Comparison of ENCODE assay signal across 9 cellular contexts in genomic region chr1:153260980-153261792, GRCh38. TPM values are rescaled to one million over a fixed set of nuclear protein-coding genes. Genes with fewer than 3 reads are reported as not detected.
DNase-seq lines count a peak whose midpoint lies in the region; ATAC-seq, FAIRE-seq and TF ChIP-seq lines count a peak whose summit lies in the region.
"Had no signal": no experiment of that assay in that cellular context is flagged by ENCODE, and none has a peak within 500 bp of the region (broad histone marks: within the 10 kb centered on the region; RNA-seq: fewer than 3 reads in every experiment).

No MANE protein-coding gene starts in this region.

- H3K27me3 ChIP-seq in SK-N-SH (ENCODE audit: insufficient read depth): peaks cover 55% of the 10 kb centered on the region
- peaks cover 31% of the 10 kb centered on the region for H3K27me3 ChIP-seq in bronchial epithelial cell (ENCODE audit: control insufficient read depth, insufficient read depth, low read length)
- H3K27me3 ChIP-seq in lung (ENCODE audit: control insufficient read depth, insufficient read depth): no peaks in the 10 kb centered on the region
- peaks cover 33% of the 10 kb centered on the region for H3K27me3 ChIP-seq in thymus (ENCODE audit: control insufficient read depth, insufficient read depth)

- H2AFZ ChIP-seq in SK-N-SH (ENCODE audit: low read depth): 0 out of 2 replicates have a peak overlapping the region, but pooled peaks have one; percentile 11

- CTCF ChIA-PET in SK-N-SH (lab: Yijun Ruan, JAX): no interaction called here

- H3K4me1 ChIP-seq in SK-N-SH (ENCODE audit: control insufficient read depth in 1 of 2, insufficient read depth in 2 of 2, low read depth in 1 of 2, low read length in 1 of 2): no peaks in the 10 kb centered on the region; a peak in 1 of 4 replicates
- peaks cover 0 to 5% of the 10 kb centered on the region in 2 donors for H3K4me1 ChIP-seq in lung (ENCODE audit: control insufficient read depth in 2 of 2, insufficient read depth in 2 of 2, low read length in 2 of 2)
- peaks cover 3% of the 10 kb centered on the region for H3K4me1 ChIP-seq in thymus (ENCODE audit: control insufficient read depth, insufficient read depth, low read length)

- H3K9ac ChIP-seq in SK-N-SH: no peak overlapping the region

- H3K9me2 ChIP-seq in SK-N-SH: no peaks in the 10 kb centered on the region

- 19% methylated on average over 21 of the region's 105 CpGs for WGBS in SK-N-SH (ENCODE audit: low lambda C conversion rate)
- 3 to 8% methylated on average over 68 to 105 of the region's 105 CpGs for WGBS in lung, 2 donors
- WGBS in thymus: 3% methylated on average over 105 of the region's 105 CpGs

- H3K27ac ChIP-seq in SK-N-SH (ENCODE audit: low read depth in 2 of 2, low read length in 1 of 2) (no peak overlapping the region), lung (ENCODE audit: low read depth in 1 of 2, low read length in 1 of 2) (no peak overlapping the region), thymus (ENCODE audit: low read depth) (no peak overlapping the region)

- peak; percentile 53 for ATAC-seq in lung (ENCODE audit: insufficient read depth, low FRiP score)
- no peak for ATAC-seq in GM21619 (IDR thresholded peaks at IDR 0.05; ENCODE audit: unreplicated experiment)
- no peak for ATAC-seq in HG03039 (IDR thresholded peaks at IDR 0.05; ENCODE audit: unreplicated experiment)

- H3K4me2 ChIP-seq in SK-N-SH: peak overlapping the region; percentile 80

- no peak for TF ChIP-seq CTCF in SK-N-SH (IDR thresholded peaks at IDR 0.05)
- TF ChIP-seq CTCF in bronchial epithelial cell (IDR thresholded peaks at IDR 0.05; ENCODE audit: insufficient read depth, low read length, severe bottlenecking): no peak
- TF ChIP-seq CTCF in lung (IDR thresholded peaks at IDR 0.05; ENCODE audit: control extremely low read depth, extremely low read depth): no peak

- POLR2A ChIA-PET in SK-N-SH (lab: Yijun Ruan, JAX): no interaction called here

- no peaks in the 10 kb centered on the region for H3K9me3 ChIP-seq in SK-N-SH
- H3K9me3 ChIP-seq in lung (ENCODE audit: control insufficient read depth in 2 of 2, insufficient read depth in 1 of 2, low read length in 1 of 2): no peaks in the 10 kb centered on the region
- no peaks in the 10 kb centered on the region for H3K9me3 ChIP-seq in thymus (ENCODE audit: control insufficient read depth)

- H3K4me3 ChIP-seq in GM08714 (ENCODE audit: low read length) (peak overlapping the region; percentile 71; the same call in 1 of the 2 replicates), SK-N-SH (ENCODE audit: low read depth in 2 of 2, low read length in 1 of 2) (peak overlapping the region; percentile 34 to 56), bronchial epithelial cell (ENCODE audit: low read depth, low read length) (peak overlapping the region; percentile 12), lung (peak overlapping the region; percentile 16), thymus (ENCODE audit: low read length) (peak overlapping the region; percentile 31)

- TF ChIP-seq RAD21 in SK-N-SH (IDR thresholded peaks at IDR 0.05; ENCODE audit: low read length): no peak

- no peak for FAIRE-seq in bronchial epithelial cell (lab: Jason Lieb, UNC)

- H3K36me3 ChIP-seq in SK-N-SH (replicated peaks in 1 of 2; ENCODE audit: control insufficient read depth in 1 of 2, insufficient read depth in 2 of 2, low read length in 1 of 2): no peaks in the 10 kb centered on the region
- no peaks in the 10 kb centered on the region for H3K36me3 ChIP-seq in bronchial epithelial cell (ENCODE audit: control insufficient read depth, insufficient read depth, low read length)
- H3K36me3 ChIP-seq in lung (ENCODE audit: control insufficient read depth in 2 of 2, insufficient read depth in 2 of 2, low read length in 2 of 2): no peaks in the 10 kb centered on the region
- H3K36me3 ChIP-seq in thymus (ENCODE audit: control insufficient read depth, insufficient read depth): no peaks in the 10 kb centered on the region

- no peaks in the 10 kb centered on the region for H4K20me1 ChIP-seq in SK-N-SH (ENCODE audit: insufficient read depth)

- no peak for TF ChIP-seq EP300 in SK-N-SH (IDR thresholded peaks at IDR 0.05; ENCODE audit: borderline replicate concordance in 1 of 2, low read depth in 1 of 2, low read length in 1 of 2)

- H3K79me2 ChIP-seq in SK-N-SH (ENCODE audit: insufficient read depth): no peaks in the 10 kb centered on the region

- no peaks in the 10 kb centered on the region for H3F3A ChIP-seq in SK-N-SH (replicated peaks; ENCODE audit: insufficient read depth)

- DNase-seq in SK-N-SH (peak; percentile 69), bronchial epithelial cell (ENCODE audit: low read depth) (no peak), lung (ENCODE audit: low spot score) (no peak), A172 (ENCODE audit: low spot score) (no peak)

TF ChIP-seq in SK-N-SH, 30 proteins besides CTCF, POLR2A, EP300 and RAD21:
- no peak for TF ChIP-seq RXRA (IDR thresholded peaks at IDR 0.05; ENCODE audit: borderline replicate concordance, low read depth)
- TF ChIP-seq GABPA (IDR thresholded peaks at IDR 0.05; ENCODE audit: low read depth): no peak
- TF ChIP-seq NRF1 (IDR thresholded peaks at IDR 0.05; ENCODE audit: low read depth, low read length): no peak
- no peak for TF ChIP-seq ELF1 (IDR thresholded peaks at IDR 0.05)
- no peak for TF ChIP-seq TEAD4 (IDR thresholded peaks at IDR 0.05; ENCODE audit: borderline replicate concordance, insufficient read depth)
- no peak for TF ChIP-seq JUND (IDR thresholded peaks at IDR 0.05)
- TF ChIP-seq ZBTB33 (IDR thresholded peaks at IDR 0.05; ENCODE audit: borderline replicate concordance, low read depth): no peak
- no peak for TF ChIP-seq USF1 (IDR thresholded peaks at IDR 0.05; ENCODE audit: borderline replicate concordance, low read depth)
- no peak for TF ChIP-seq PBX3 (IDR thresholded peaks at IDR 0.05)
- no peak for TF ChIP-seq TCF12 (IDR thresholded peaks at IDR 0.05)
- TF ChIP-seq SMC3 (IDR thresholded peaks at IDR 0.05; ENCODE audit: low read depth, low read length): no peak
- no peak for TF ChIP-seq EZH2phosphoT487 (IDR thresholded peaks at IDR 0.05; ENCODE audit: borderline replicate concordance, low read depth)
- TF ChIP-seq RCOR1 (IDR thresholded peaks at IDR 0.05; ENCODE audit: low read length): no peak
- TF ChIP-seq GATA2 (CRISPR knock-in tag; IDR thresholded peaks at IDR 0.05): no peak

RNA-seq across cellular contexts. Expression of gene LORICRIN, which starts 1.7 kb away (rescaled TPM):
- polyA plus RNA-seq in SK-N-SH (2012; rRNA removed) (not detected in 2 replicates), lung (not detected), thymus (8.6 TPM)
- polyA plus RNA-seq in SK-N-SH (2012; cell fraction: cytosol; rRNA removed): not detected in 2 replicates
- not detected in 2 replicates for polyA plus RNA-seq in SK-N-SH (2012; cell fraction: nucleus; rRNA removed)
- total RNA-seq in bronchial epithelial cell (not detected in 2 replicates), lung (not detected)
- not detected in 2 replicates for total RNA-seq in A172 (2014; rRNA removed; shearing (Covaris generic))
- total RNA-seq: M059J had no signal

RNA-seq across cellular contexts. Expression of gene PRR9, which starts 43.8 kb away (rescaled TPM):
- polyA plus RNA-seq in SK-N-SH (2012; rRNA removed) (not detected in 2 replicates), lung (under 1 TPM in 1 of 2 donors, not detected in 1; 0.22 TPM), thymus (3.1 TPM)
- polyA plus RNA-seq in SK-N-SH (2012; cell fraction: cytosol; rRNA removed): not detected in 2 replicates
- polyA plus RNA-seq in SK-N-SH (2012; cell fraction: nucleus; rRNA removed): not detected in 2 replicates
- total RNA-seq in bronchial epithelial cell (not detected in 2 replicates), lung (not detected)
- not detected in 2 replicates for total RNA-seq in A172 (2014; rRNA removed; shearing (Covaris generic))
- total RNA-seq: M059J had no signal

RNA-seq across cellular contexts. Expression of gene PGLYRP3, which starts 51.6 kb away (rescaled TPM):
- polyA plus RNA-seq in SK-N-SH (2012; rRNA removed) (not detected in 2 replicates), lung (not detected), thymus (0.94 TPM)
- not detected in 2 replicates for polyA plus RNA-seq in SK-N-SH (2012; cell fraction: cytosol; rRNA removed)
- not detected in 2 replicates for polyA plus RNA-seq in SK-N-SH (2012; cell fraction: nucleus; rRNA removed)
- total RNA-seq in bronchial epithelial cell (0.53 and 4.6 TPM in 2 replicates), lung (not detected)
- total RNA-seq in A172 (2014; rRNA removed; shearing (Covaris generic)): not detected in 2 replicates
- total RNA-seq: M059J had no signal

RNA-seq across cellular contexts. Expression of gene LELP1, which starts 58.0 kb away (rescaled TPM):
- polyA plus RNA-seq in SK-N-SH (2012; rRNA removed) (not detected in 2 replicates), lung (not detected), thymus (0.11 TPM)
- polyA plus RNA-seq in SK-N-SH (2012; cell fraction: cytosol; rRNA removed): not detected in 2 replicates
- polyA plus RNA-seq in SK-N-SH (2012; cell fraction: nucleus; rRNA removed): not detected in 2 replicates
- total RNA-seq in bronchial epithelial cell (not detected in 2 replicates), lung (not detected)
- not detected in 2 replicates for total RNA-seq in A172 (2014; rRNA removed; shearing (Covaris generic))
- total RNA-seq: M059J had no signal

Comparison
In these comparisons a context has a peak if more than half of its experiments do, and no peak if none do; other contexts are left out.
1. H3K4me3 ChIP-seq: peak in every context shown above with its lines; median percentile 71 in GM08714; 45 in SK-N-SH; 31 in thymus; 16 in lung; 12 in bronchial epithelial cell.